In genomic region chr6:36556281-36556680, GRCh38 we compare ENCODE assay signal across 23 cellular contexts.
"Had no signal": no experiment of that assay in that cellular context is flagged by ENCODE, and none has a peak within 500 bp of the region (broad histone marks: within the 10 kb centered on the region; RNA-seq: fewer than 3 reads in every experiment).

No MANE protein-coding gene starts in this region.

- H3K9me3 ChIP-seq: esophagus muscularis mucosa, gastrocnemius medialis, spleen, upper lobe of left lung had no signal

- H3K27ac Mint-ChIP-seq: activated CD4-positive, alpha-beta T cell treated with anti-CD3 and anti-CD28 coated beads for 36 hours; activated naive CD4-positive, alpha-beta T cell treated with anti-CD3 and anti-CD28 coated beads for 36 hours; activated naive CD8-positive, alpha-beta T cell treated with anti-CD3 and anti-CD28 coated beads, Interleukin-2, amount 10 ng/mL, durations not matched to agents 7 days and 5 days; natural killer cell; progenitor cell of endocrine pancreas; WTC11 had no signal

- H3K4me3 ChIP-seq: coronary artery, esophagus muscularis mucosa, gastrocnemius medialis, spleen, upper lobe of left lung had no signal

- H3K36me3 ChIP-seq: esophagus muscularis mucosa, gastrocnemius medialis, spleen, upper lobe of left lung had no signal

- DNase-seq: activated CD4-positive, alpha-beta T cell treated with anti-CD3 and anti-CD28 coated beads for 36 hours; activated CD4-positive, alpha-beta T cell treated with anti-CD3 and anti-CD28 coated beads, Interleukin-2, amount 50 U/mL, for 48 hours; activated CD8-positive, alpha-beta memory T cell treated with anti-CD3 and anti-CD28 coated beads, Interleukin-2, amount 50 U/mL, for 48 hours; activated naive CD4-positive, alpha-beta T cell treated with anti-CD3 and anti-CD28 coated beads for 36 hours; activated naive CD8-positive, alpha-beta T cell treated with anti-CD3 and anti-CD28 coated beads, Interleukin-2, amount 10 ng/mL, durations not matched to agents 7 days and 5 days; activated T-cell treated with anti-CD3 and anti-CD28 coated beads, Interleukin-2, amount 50 U/mL, for 4 hours; amygdala; cerebellar nuclear complex; gastrocnemius medialis; head of caudate nucleus; hypothalamus; midbrain; natural killer cell; retina; spleen; stimulated activated CD4-positive, alpha-beta T cell treated with anti-CD3 and anti-CD28 coated beads, Interleukin-4, amount 100 ng/mL, for 1 hour; stimulated activated naive CD4-positive, alpha-beta T cell treated with Interleukin-2 at 50 U/mL for 16 hours; T-helper 9 cell; upper lobe of left lung had no signal

- H3K4me1 Mint-ChIP-seq: activated CD4-positive, alpha-beta T cell treated with anti-CD3 and anti-CD28 coated beads for 36 hours; activated naive CD8-positive, alpha-beta T cell treated with anti-CD3 and anti-CD28 coated beads, Interleukin-2, amount 10 ng/mL, durations not matched to agents 7 days and 5 days; WTC11 had no signal

- H3K27me3 ChIP-seq: esophagus muscularis mucosa, gastrocnemius medialis, spleen, upper lobe of left lung had no signal

- H3K27me3 Mint-ChIP-seq: activated CD4-positive, alpha-beta T cell treated with anti-CD3 and anti-CD28 coated beads for 36 hours had no signal

- H3K27ac ChIP-seq: coronary artery, gastrocnemius medialis had no signal

- H3K36me3 Mint-ChIP-seq: activated naive CD8-positive, alpha-beta T cell treated with anti-CD3 and anti-CD28 coated beads, Interleukin-2, amount 10 ng/mL, durations not matched to agents 7 days and 5 days; natural killer cell; WTC11 had no signal

- ATAC-seq: activated CD4-positive, alpha-beta T cell treated with anti-CD3 and anti-CD28 coated beads for 36 hours; activated T-cell treated with anti-CD3 and anti-CD28 coated beads, Interleukin-2, amount 50 U/mL, for 4 hours; gastrocnemius medialis; natural killer cell; WTC11 had no signal

- H3K4me3 Mint-ChIP-seq: activated CD4-positive, alpha-beta T cell treated with anti-CD3 and anti-CD28 coated beads for 36 hours; activated naive CD4-positive, alpha-beta T cell treated with anti-CD3 and anti-CD28 coated beads for 36 hours; activated naive CD8-positive, alpha-beta T cell treated with anti-CD3 and anti-CD28 coated beads, Interleukin-2, amount 10 ng/mL, durations not matched to agents 7 days and 5 days; activated T-cell treated with anti-CD3 and anti-CD28 coated beads, Interleukin-2, amount 50 U/mL, for 4 hours; natural killer cell; WTC11 had no signal

- H3K4me1 ChIP-seq: gastrocnemius medialis had no signal

- H3K9me3 Mint-ChIP-seq: activated naive CD4-positive, alpha-beta T cell treated with anti-CD3 and anti-CD28 coated beads for 36 hours; activated naive CD8-positive, alpha-beta T cell treated with anti-CD3 and anti-CD28 coated beads, Interleukin-2, amount 10 ng/mL, durations not matched to agents 7 days and 5 days; activated T-cell treated with anti-CD3 and anti-CD28 coated beads, Interleukin-2, amount 50 U/mL, for 4 hours; natural killer cell; WTC11 had no signal
